In genomic region chr1:196651637-196652215, GRCh38 we compare ENCODE assay signal across 10 cellular contexts. TPM values are rescaled to one million over a fixed set of nuclear protein-coding genes. Genes with fewer than 3 reads are reported as not detected.
A peak's percentile ranks its signal among the peaks of the same experiment; 100 is the strongest.
DNase-seq lines count a peak whose midpoint lies in the region; ATAC-seq lines count a peak whose summit lies in the region.
"Had no signal": no experiment of that assay in that cellular context is flagged by ENCODE, and none has a peak within 500 bp of the region (broad histone marks: within the 10 kb centered on the region; RNA-seq: fewer than 3 reads in every experiment).

Gene CFH (plus strand): TSS chr1:196652043. CDS start chr1:196652118, 75 bp downstream.

- no peaks in the 10 kb centered on the region for H3K36me3 ChIP-seq in urinary bladder (ENCODE audit: insufficient read depth)

- peak within 1 kb of the TSS; percentile 50 for H3K27ac ChIP-seq in urinary bladder (ENCODE audit: low read depth)
- H3K27ac ChIP-seq: VCaP had no signal

- peaks cover 22% of the 10 kb centered on the region for H3K4me1 Mint-ChIP-seq in activated CD8-positive, alpha-beta memory T cell treated with anti-CD3 and anti-CD28 coated beads, Interleukin-2, amount 10 ng/mL, durations not matched to agents 7 days and 5 days

- WGBS in urinary bladder = 13% methylated on average over 5 of the region's 5 CpGs

- H3K27ac Mint-ChIP-seq in activated CD8-positive, alpha-beta memory T cell treated with anti-CD3 and anti-CD28 coated beads, Interleukin-2, amount 10 ng/mL, durations not matched to agents 7 days and 5 days = peak within 1 kb of the TSS; percentile 58
- H3K27ac Mint-ChIP-seq: CD4-positive, CD25-positive, alpha-beta regulatory T cell had no signal

- no peak for DNase-seq in activated CD8-positive, alpha-beta memory T cell treated with anti-CD3 and anti-CD28 coated beads, Interleukin-2, amount 10 ng/mL, durations not matched to agents 7 days and 5 days
- no peak for DNase-seq in activated CD8-positive, alpha-beta memory T cell treated with anti-CD3 and anti-CD28 coated beads for 24 hours
- DNase-seq in astrocyte of the hippocampus (ENCODE audit: low read depth, low spot score) = peak; percentile 92
- no peak for DNase-seq in left colon
- DNase-seq in hypothalamus (lab: John Stamatoyannopoulos, UW) = no peak
- DNase-seq in iPS-NIHi11 (ENCODE audit: low spot score) = no peak
- DNase-seq: CD4-positive, CD25-positive, alpha-beta regulatory T cell had no signal

- CTCF ChIA-PET in activated CD8-positive, alpha-beta memory T cell treated with anti-CD3 and anti-CD28 coated beads, Interleukin-2, amount 10 ng/mL, durations not matched to agents 7 days and 5 days (lab: Charles Lee) = interaction anchor here (1.7 kb wide), 1 partner anchor 9 kb away, joined by 5 read pairs; no protein-coding TSS in a partner anchor

- H3K9me3 Mint-ChIP-seq in activated CD8-positive, alpha-beta memory T cell treated with anti-CD3 and anti-CD28 coated beads, Interleukin-2, amount 10 ng/mL, durations not matched to agents 7 days and 5 days (ENCODE audit: low read depth) = no peaks in the 10 kb centered on the region

- no peaks in the 10 kb centered on the region for H3K36me3 Mint-ChIP-seq in activated CD8-positive, alpha-beta memory T cell treated with anti-CD3 and anti-CD28 coated beads, Interleukin-2, amount 10 ng/mL, durations not matched to agents 7 days and 5 days
- H3K36me3 Mint-ChIP-seq: CD4-positive, CD25-positive, alpha-beta regulatory T cell had no signal

- H3K4me3 ChIP-seq in urinary bladder (ENCODE audit: low read depth, low read length) = peak within 1 kb of the TSS; percentile 35

- peak; percentile 71 for ATAC-seq in activated CD8-positive, alpha-beta memory T cell treated with anti-CD3 and anti-CD28 coated beads, Interleukin-2, amount 10 ng/mL, durations not matched to agents 7 days and 5 days
- ATAC-seq in left colon (no peak), GM21723 (IDR thresholded peaks at IDR 0.05; ENCODE audit: unreplicated experiment) (no peak)

- H3K4me3 Mint-ChIP-seq in activated CD8-positive, alpha-beta memory T cell treated with anti-CD3 and anti-CD28 coated beads, Interleukin-2, amount 10 ng/mL, durations not matched to agents 7 days and 5 days = peak within 1 kb of the TSS; percentile 72
- H3K4me3 Mint-ChIP-seq: CD4-positive, CD25-positive, alpha-beta regulatory T cell had no signal

- H3K4me1 ChIP-seq in urinary bladder (ENCODE audit: insufficient read depth) = no peaks in the 10 kb centered on the region

- H3K27me3 Mint-ChIP-seq in activated CD8-positive, alpha-beta memory T cell treated with anti-CD3 and anti-CD28 coated beads, Interleukin-2, amount 10 ng/mL, durations not matched to agents 7 days and 5 days = peaks cover 4% of the 10 kb centered on the region
- H3K27me3 Mint-ChIP-seq: CD4-positive, CD25-positive, alpha-beta regulatory T cell had no signal

- intact Hi-C loops in left colon (cut with DNase I, micrococcal nuclease) = no loop called here

RNA-seq across cellular contexts. Expression of gene CFH, which starts in this region (rescaled TPM):
- 10 to 100 TPM in 1 of 2 experiments, 1 to 10 TPM in 1; 5.0 to 13.3 TPM for total RNA-seq in activated CD8-positive, alpha-beta memory T cell treated with anti-CD3 and anti-CD28 coated beads, Interleukin-2, amount 10 ng/mL, durations not matched to agents 7 days and 5 days
- total RNA-seq in left colon (10 to 100 TPM; 17.8 to 25.4 TPM), urinary bladder (299 TPM)
- polyA plus RNA-seq in urinary bladder = 411 TPM

Comparison
In these comparisons a context has a peak if more than half of its experiments do, and no peak if none do; other contexts are left out.
1. RNA of gene CFH (total RNA-seq): 299 TPM in urinary bladder (single experiment); 17.8 to 25.4 TPM in left colon and 5.0 to 13.3 TPM in activated CD8-positive, alpha-beta memory T cell treated with anti-CD3 and anti-CD28 coated beads, Interleukin-2, amount 10 ng/mL, durations not matched to agents 7 days and 5 days; every median in the first group is over 10 times any median in the second.